Comparison of ENCODE assay signal across 8 cellular contexts in the genomic region with DNA sequence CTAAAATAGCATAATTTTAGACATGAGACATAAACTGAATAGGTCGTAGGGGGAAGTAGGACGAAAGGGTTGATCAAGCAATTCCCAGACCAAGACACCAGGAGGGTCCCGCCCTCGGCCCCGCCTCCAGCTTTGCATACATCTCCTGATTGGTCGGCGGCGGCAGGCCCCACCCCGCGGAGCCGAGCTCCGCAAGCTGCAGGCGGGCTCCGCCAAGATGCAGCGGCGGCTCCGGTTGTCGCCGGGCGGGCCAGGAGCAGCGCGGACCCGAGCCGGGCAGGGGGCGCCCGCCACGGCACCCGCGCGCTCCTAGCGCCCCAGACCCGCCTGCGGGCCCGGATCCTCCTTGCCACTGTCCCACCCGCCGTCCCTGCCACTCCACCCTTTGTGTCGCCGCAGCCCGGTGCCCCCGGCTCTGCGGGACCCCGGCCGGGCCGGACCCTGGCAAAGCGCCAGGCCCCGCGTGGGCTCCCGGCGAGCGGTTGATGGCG. TPM values are rescaled to one million over a fixed set of nuclear protein-coding genes. Genes with fewer than 3 reads are reported as not detected.
A peak's percentile ranks its signal among the peaks of the same experiment; 100 is the strongest.
DNase-seq lines count a peak whose midpoint lies in the region; ATAC-seq and TF ChIP-seq lines count a peak whose summit lies in the region.

A gene (plus strand): TSS at position 215 of the 491 bp plus-strand sequence. CDS start 412 bp downstream, outside the sequence.

- no peaks in the 10 kb centered on the region for H3K9me3 ChIP-seq in fibroblast of lung (ENCODE audit: control insufficient read depth, insufficient read depth, low read depth, low read length)
- H3K9me3 ChIP-seq in naive thymus-derived CD4-positive, alpha-beta T cell (ENCODE audit: control insufficient read depth in 2 of 3, low read length in 3 of 3) = no peaks in the 10 kb centered on the region

- no peaks in the 10 kb centered on the region for H3K4me1 Mint-ChIP-seq in activated T-helper 17 cell treated with anti-CD3 and anti-CD28 coated beads, Interleukin-2, amount 50 U/mL, for 72 hours
- peaks cover 5 to 15% (median 10%) of the 10 kb centered on the region in 7 donors for H3K4me1 Mint-ChIP-seq in naive thymus-derived CD4-positive, alpha-beta T cell
- peaks cover 3% of the 10 kb centered on the region for H3K4me1 Mint-ChIP-seq in stimulated activated effector memory CD8-positive, alpha-beta T cell treated with anti-CD3 and anti-CD28 coated beads, Interleukin-12 subunit alpha, Interleukin-12 subunit beta, amount 100 ng/mL, for 72 hours

- DNase-seq in DMS 273 treated with DMSO at 0.1 percent for 48 hours (lab: John Stamatoyannopoulos, UW) (peak; percentile 74), Kasumi-1 (lab: John Stamatoyannopoulos, UW) (peak; percentile 96 to 97), RPMI7951 (ENCODE audit: low read depth) (peak; percentile 87), fibroblast of lung (ENCODE audit: low read depth in 2 of 2) (peak; percentile 90)
- DNase-seq in naive thymus-derived CD4-positive, alpha-beta T cell = peak; percentile 87 to 94 (median 90)
- peak; percentile 82 to 92 for DNase-seq in stimulated activated effector memory CD8-positive, alpha-beta T cell treated with anti-CD3 and anti-CD28 coated beads, Interleukin-12 subunit alpha, Interleukin-12 subunit beta, amount 100 ng/mL, for 72 hours (ENCODE audit: low spot score in 2 of 2)

- H3K36me3 Mint-ChIP-seq in activated T-helper 17 cell treated with anti-CD3 and anti-CD28 coated beads, Interleukin-2, amount 50 U/mL, for 72 hours (ENCODE audit: low read depth) = no peaks in the 10 kb centered on the region
- no peaks in the 10 kb centered on the region for H3K36me3 Mint-ChIP-seq in naive thymus-derived CD4-positive, alpha-beta T cell
- H3K36me3 Mint-ChIP-seq in stimulated activated effector memory CD8-positive, alpha-beta T cell treated with anti-CD3 and anti-CD28 coated beads, Interleukin-12 subunit alpha, Interleukin-12 subunit beta, amount 100 ng/mL, for 72 hours = peaks cover 5% of the 10 kb centered on the region

- peak within 1 kb of the TSS; percentile 88 for H3K4me2 ChIP-seq in fibroblast of lung (ENCODE audit: extremely low read depth, insufficient read depth, low read length)

- H3K9ac ChIP-seq in fibroblast of lung (ENCODE audit: insufficient read depth, low read length) = peak within 1 kb of the TSS; percentile 84

- no peaks in the 10 kb centered on the region for H3K36me3 ChIP-seq in fibroblast of lung (ENCODE audit: control insufficient read depth, insufficient read depth, low read length)
- H3K36me3 ChIP-seq in naive thymus-derived CD4-positive, alpha-beta T cell (ENCODE audit: control insufficient read depth in 2 of 3, insufficient read depth in 3 of 3, low read length in 3 of 3) = no peaks in the 10 kb centered on the region

- POLR2A ChIA-PET in naive thymus-derived CD4-positive, alpha-beta T cell (lab: Charles Lee) = interaction anchor here (1.0 to 3.0 kb wide), 7 partner anchors 12 to 45 kb away, joined by 3 to 22 read pairs (median 3); a partner anchor contains a TSS

- peak within 1 kb of the TSS; percentile 95 for H3K27ac ChIP-seq in fibroblast of lung (ENCODE audit: insufficient read depth, low read length)
- peak within 1 kb of the TSS; percentile 8 for H3K27ac ChIP-seq in naive thymus-derived CD4-positive, alpha-beta T cell (ENCODE audit: low read depth, low read length)

- peak; percentile 89 for ATAC-seq in GM21786 (IDR thresholded peaks at IDR 0.05; ENCODE audit: unreplicated experiment)
- ATAC-seq in activated T-helper 17 cell treated with anti-CD3 and anti-CD28 coated beads, Interleukin-2, amount 50 U/mL, for 72 hours (replicated peaks) = peak; percentile 99
- ATAC-seq in naive thymus-derived CD4-positive, alpha-beta T cell = peak; percentile 98
- ATAC-seq in stimulated activated effector memory CD8-positive, alpha-beta T cell treated with anti-CD3 and anti-CD28 coated beads, Interleukin-12 subunit alpha, Interleukin-12 subunit beta, amount 100 ng/mL, for 72 hours = peak; percentile 97

- no peaks in the 10 kb centered on the region for H4K20me1 ChIP-seq in fibroblast of lung (ENCODE audit: control insufficient read depth, extremely low read depth, insufficient read depth, low read length)

- TF ChIP-seq CTCF in fibroblast of lung (conservative IDR thresholded peaks at IDR 0.05 in 1 of 2, IDR thresholded peaks at IDR 0.05 in 1 of 2; ENCODE audit: low read depth in 1 of 2, low read length in 2 of 2) = no peak

- H3K79me2 ChIP-seq in fibroblast of lung (ENCODE audit: control insufficient read depth, insufficient read depth, low read length) = peaks cover 18% of the 10 kb centered on the region

- no peaks in the 10 kb centered on the region for H3K27me3 Mint-ChIP-seq in activated T-helper 17 cell treated with anti-CD3 and anti-CD28 coated beads, Interleukin-2, amount 50 U/mL, for 72 hours
- H3K27me3 Mint-ChIP-seq in naive thymus-derived CD4-positive, alpha-beta T cell = peaks cover 0 to 59% (median 0%) of the 10 kb centered on the region in 5 donors

- H2AFZ ChIP-seq in fibroblast of lung (ENCODE audit: low read length) = peak within 1 kb of the TSS; percentile 82

- peak within 1 kb of the TSS; percentile 62 to 88 (median 69) for H3K4me3 ChIP-seq in fibroblast of lung (replicated peaks in 1 of 4; ENCODE audit: control extremely low read depth in 1 of 4, insufficient read depth in 1 of 4, low read depth in 3 of 4, low read length in 4 of 4)
- peak within 1 kb of the TSS; percentile 44 for H3K4me3 ChIP-seq in naive thymus-derived CD4-positive, alpha-beta T cell (ENCODE audit: low read length)

- peaks cover 9% of the 10 kb centered on the region for H3K4me1 ChIP-seq in fibroblast of lung (ENCODE audit: control insufficient read depth, extremely low read depth, insufficient read depth, low read length)
- peaks cover 6 to 14% of the 10 kb centered on the region in 2 donors for H3K4me1 ChIP-seq in naive thymus-derived CD4-positive, alpha-beta T cell (ENCODE audit: control insufficient read depth in 2 of 2, insufficient read depth in 2 of 2, low read length in 2 of 2)

- no peaks in the 10 kb centered on the region for H3K9me3 Mint-ChIP-seq in activated T-helper 17 cell treated with anti-CD3 and anti-CD28 coated beads, Interleukin-2, amount 50 U/mL, for 72 hours
- H3K9me3 Mint-ChIP-seq in naive thymus-derived CD4-positive, alpha-beta T cell = no peaks in the 10 kb centered on the region
- H3K9me3 Mint-ChIP-seq in stimulated activated effector memory CD8-positive, alpha-beta T cell treated with anti-CD3 and anti-CD28 coated beads, Interleukin-12 subunit alpha, Interleukin-12 subunit beta, amount 100 ng/mL, for 72 hours = no peaks in the 10 kb centered on the region

- H3K27me3 ChIP-seq in fibroblast of lung (ENCODE audit: control insufficient read depth, insufficient read depth, low read length) = no peaks in the 10 kb centered on the region
- H3K27me3 ChIP-seq in naive thymus-derived CD4-positive, alpha-beta T cell (ENCODE audit: control insufficient read depth in 2 of 2, insufficient read depth in 2 of 2, low read length in 2 of 2) = no peaks in the 10 kb centered on the region

- H3K27ac Mint-ChIP-seq in activated T-helper 17 cell treated with anti-CD3 and anti-CD28 coated beads, Interleukin-2, amount 50 U/mL, for 72 hours = no peak within 1 kb of the TSS
- H3K27ac Mint-ChIP-seq in naive thymus-derived CD4-positive, alpha-beta T cell = peak within 1 kb of the TSS in 8 of 9 donors; percentile 10 to 83 (median 66)
- H3K27ac Mint-ChIP-seq in stimulated activated effector memory CD8-positive, alpha-beta T cell treated with anti-CD3 and anti-CD28 coated beads, Interleukin-12 subunit alpha, Interleukin-12 subunit beta, amount 100 ng/mL, for 72 hours = no peak within 1 kb of the TSS

- peak within 1 kb of the TSS; percentile 86 for H3K4me3 Mint-ChIP-seq in activated T-helper 17 cell treated with anti-CD3 and anti-CD28 coated beads, Interleukin-2, amount 50 U/mL, for 72 hours
- peak within 1 kb of the TSS; percentile 84 to 94 (median 89) for H3K4me3 Mint-ChIP-seq in naive thymus-derived CD4-positive, alpha-beta T cell
- H3K4me3 Mint-ChIP-seq in stimulated activated effector memory CD8-positive, alpha-beta T cell treated with anti-CD3 and anti-CD28 coated beads, Interleukin-12 subunit alpha, Interleukin-12 subunit beta, amount 100 ng/mL, for 72 hours = peak within 1 kb of the TSS; percentile 77

- intact Hi-C loops in naive thymus-derived CD4-positive, alpha-beta T cell (cut with micrococcal nuclease) = loop anchor here (1.0 to 10.0 kb wide), 8 partner anchors 15 to 277 kb away; a partner anchor contains a TSS

- CTCF ChIA-PET in naive thymus-derived CD4-positive, alpha-beta T cell (lab: Charles Lee) = interaction anchor here (0.7 to 2.3 kb wide), 7 partner anchors 17 to 250 kb away, joined by 3 to 11 read pairs (median 4); a partner anchor contains a TSS

RNA-seq across cellular contexts. Expression of the gene that starts here (rescaled TPM):
- total RNA-seq in RPMI7951 (2014; rRNA removed; shearing (Covaris generic)) = 8.4 and 8.9 TPM in 2 replicates
- 1 to 10 TPM in 1 of 2 donors, under 1 TPM in 1; 0.56 to 1.2 TPM for total RNA-seq in activated T-helper 17 cell treated with anti-CD3 and anti-CD28 coated beads, Interleukin-2, amount 50 U/mL, for 72 hours
- total RNA-seq in fibroblast of lung = 6.7 and 12.2 TPM in 2 replicates
- polyA plus RNA-seq in fibroblast of lung = 8.5 and 9.7 TPM in 2 replicates
- polyA plus RNA-seq in fibroblast of lung (2012) = 15.6 and 18.4 TPM in 2 replicates
- polyA minus RNA-seq in fibroblast of lung (ENCODE audit: low replicate concordance) = 16.5 and 17.2 TPM in 2 replicates
- under 1 TPM in 3 of 5 experiments, not detected in 2; 0.08 to 0.17 (median 0.16) TPM for total RNA-seq in naive thymus-derived CD4-positive, alpha-beta T cell
- not detected for polyA plus RNA-seq in naive thymus-derived CD4-positive, alpha-beta T cell

Comparison
In these comparisons a context has a peak if more than half of its experiments do, and no peak if none do; other contexts are left out.
1. Peak in every context shown above with its lines: DNase-seq, ATAC-seq, H3K4me3 ChIP-seq and H3K27ac ChIP-seq.
2. RNA of the gene that starts here (polyA plus RNA-seq): 8.5 to 18.4 TPM in fibroblast of lung; not detected in naive thymus-derived CD4-positive, alpha-beta T cell; every median in the first group is over 4 times any median in the second.
3. Peak in DNase-seq, ATAC-seq, H3K4me3 ChIP-seq and H3K27ac ChIP-seq in naive thymus-derived CD4-positive, alpha-beta T cell; RNA of the gene not detected or under 1 TPM.
4. H3K27ac Mint-ChIP-seq: peak in naive thymus-derived CD4-positive, alpha-beta T cell (8 of 9); none in activated T-helper 17 cell treated with anti-CD3 and anti-CD28 coated beads, Interleukin-2, amount 50 U/mL, for 72 hours (single experiment) and stimulated activated effector memory CD8-positive, alpha-beta T cell treated with anti-CD3 and anti-CD28 coated beads, Interleukin-12 subunit alpha, Interleukin-12 subunit beta, amount 100 ng/mL, for 72 hours (single experiment).